ENCODE assay signal across 1 cellular context in genomic region chr13:103557878-103558277, GRCh38.
TF ChIP-seq lines count a peak whose summit lies in the region.

No MANE protein-coding gene starts in this region.

TF ChIP-seq in GM23338, 12 proteins besides CTCF, POLR2A, EP300 and RAD21 (continued from another document):
- no peak for TF ChIP-seq REST (IDR thresholded peaks at IDR 0.05; ENCODE audit: unreplicated experiment)
TF ChIP-seq in GM23338: peak in this region for 0.
